8 cellular contexts compared by ENCODE assay signal in the genomic region with DNA sequence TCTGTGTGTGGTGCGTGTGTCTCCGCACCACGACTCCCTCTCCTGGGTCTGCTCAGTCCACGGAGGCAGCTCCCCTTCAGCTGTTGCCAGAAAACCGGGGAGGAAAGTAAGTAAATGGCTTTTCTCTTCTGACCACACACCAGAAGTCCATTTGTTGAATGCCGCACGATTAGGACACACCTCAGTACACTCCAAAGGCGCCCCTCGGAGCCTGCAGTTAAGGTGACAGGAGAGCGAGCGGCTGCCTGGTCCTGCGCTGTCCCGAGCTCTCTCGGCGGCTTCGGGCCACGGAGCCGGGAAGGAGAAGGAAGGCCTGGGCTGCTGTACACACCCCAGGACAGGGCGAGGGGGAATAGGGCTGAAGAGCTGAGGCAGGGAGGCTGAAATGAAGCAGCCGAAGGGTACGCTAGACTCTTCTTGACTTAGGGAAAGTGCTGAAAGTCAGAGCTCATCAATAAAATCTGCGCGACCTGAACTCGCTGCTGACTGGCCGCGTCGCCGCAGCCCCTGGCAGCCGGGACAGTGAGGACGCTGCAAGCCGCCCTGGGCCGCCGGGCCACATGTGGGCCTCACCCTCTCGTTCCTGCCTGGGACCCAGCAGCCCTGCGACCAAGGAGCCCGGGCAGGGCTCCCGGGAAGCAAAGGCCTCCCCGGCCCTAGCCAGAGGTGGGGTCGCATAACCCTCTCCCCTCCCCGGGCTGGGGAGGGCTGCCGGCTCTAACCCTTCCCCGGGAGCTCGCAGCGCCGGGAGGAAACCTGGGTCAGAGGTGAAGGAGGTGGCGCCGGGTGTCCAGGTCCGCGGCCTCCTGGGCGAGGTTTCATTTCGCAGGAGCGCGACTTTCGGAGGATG. TPM values are rescaled to one million over a fixed set of nuclear protein-coding genes. Genes with fewer than 3 reads are reported as not detected.
DNase-seq lines count a peak whose midpoint lies in the region; ATAC-seq and TF ChIP-seq lines count a peak whose summit lies in the region.

No MANE protein-coding gene starts in this region.

- intact Hi-C loops in CD4-positive, alpha-beta T cell (cut with DNase I, micrococcal nuclease) = no loop called here

- POLR2A ChIA-PET in CD4-positive, alpha-beta T cell (lab: Charles Lee) = interaction anchor here (0.6 kb wide), 1 partner anchor 1376 kb away, joined by 3 read pairs; no protein-coding TSS in a partner anchor

- H3K9me3 ChIP-seq in CD4-positive, alpha-beta T cell (ENCODE audit: control insufficient read depth, low read length) = no peaks in the 10 kb centered on the region

- H3K27me3 Mint-ChIP-seq in CD4-positive, alpha-beta T cell = peaks cover 81% of the 10 kb centered on the region
- H3K27me3 Mint-ChIP-seq in naive B cell = peaks cover 67 to 75% (median 71%) of the 10 kb centered on the region in 3 donors

- peak overlapping the region; percentile 90 for H3K4me3 Mint-ChIP-seq in CD4-positive, alpha-beta T cell
- peak overlapping the region; percentile 63 to 91 (median 86) for H3K4me3 Mint-ChIP-seq in naive B cell

- CTCF ChIA-PET in CD4-positive, alpha-beta T cell (lab: Charles Lee) = no interaction called here

- H3K4me1 Mint-ChIP-seq in CD4-positive, alpha-beta T cell (ENCODE audit: low read depth) = peaks cover 67% of the 10 kb centered on the region
- peaks cover 48 to 65% (median 58%) of the 10 kb centered on the region in 3 donors for H3K4me1 Mint-ChIP-seq in naive B cell

- ATAC-seq in CD4-positive, alpha-beta T cell (ENCODE audit: poor library complexity) = no peak
- ATAC-seq in naive B cell (ENCODE audit: low read depth in 2 of 2) = no peak
- no peak for ATAC-seq in GM21367 (IDR thresholded peaks at IDR 0.05; ENCODE audit: unreplicated experiment)
- no peak for ATAC-seq in GM21526 (IDR thresholded peaks at IDR 0.05; ENCODE audit: low FRiP score, unreplicated experiment)

- no peak for TF ChIP-seq POLR2A in NB4 (IDR thresholded peaks at IDR 0.05; ENCODE audit: extremely low read depth, insufficient read length)

- H3K4me3 ChIP-seq in NB4 (ENCODE audit: low read depth, low read length) = peak overlapping the region; percentile 21
- peak overlapping the region; percentile 73 for H3K4me3 ChIP-seq in coronary artery

- DNase-seq in CD4-positive, alpha-beta T cell = no peak
- DNase-seq in NB4 (ENCODE audit: low read depth) = peak; percentile 35
- no peak for DNase-seq in coronary artery (ENCODE audit: low spot score)
- no peak for DNase-seq in naive B cell
- no peak for DNase-seq in activated effector memory CD4-positive, alpha-beta T cell treated with Interleukin-2 at 50 U/mL for 16 hours
- DNase-seq in dedifferentiated amniotic fluid mesenchymal stem cell (ENCODE audit: extremely low spot score) = no peak

- H3K36me3 Mint-ChIP-seq in CD4-positive, alpha-beta T cell (ENCODE audit: low read depth) = no peaks in the 10 kb centered on the region
- H3K36me3 Mint-ChIP-seq in naive B cell = peaks cover 10 to 38% of the 10 kb centered on the region in 2 donors

- TF ChIP-seq CTCF in CD4-positive, alpha-beta T cell (IDR thresholded peaks at IDR 0.05) = no peak
- TF ChIP-seq CTCF in NB4 (IDR thresholded peaks at IDR 0.05; ENCODE audit: low read depth, low read length) (no peak), coronary artery (IDR thresholded peaks at IDR 0.05) (no peak)

- H3K27me3 ChIP-seq in CD4-positive, alpha-beta T cell (ENCODE audit: control insufficient read depth, insufficient read depth, low read length) = peaks cover 96% of the 10 kb centered on the region

- H3K9me3 Mint-ChIP-seq in CD4-positive, alpha-beta T cell = no peaks in the 10 kb centered on the region
- H3K9me3 Mint-ChIP-seq in naive B cell = peaks cover 0 to 35% (median 25%) of the 10 kb centered on the region in 7 donors

- H3K27ac ChIP-seq in CD4-positive, alpha-beta T cell (ENCODE audit: low read depth, low read length) = no peak overlapping the region
- no peak overlapping the region for H3K27ac ChIP-seq in coronary artery

- H3K27ac Mint-ChIP-seq in CD4-positive, alpha-beta T cell = no peak overlapping the region
- peak overlapping the region in 4 of 6 donors; percentile 20 to 68 (median 66) for H3K27ac Mint-ChIP-seq in naive B cell

RNA-seq across cellular contexts. Expression of gene PAX6, which starts 1.5 kb away (rescaled TPM):
- total RNA-seq in CD4-positive, alpha-beta T cell = not detected
- polyA plus RNA-seq in naive B cell (ENCODE audit: low read depth in 6 of 6) = not detected
